Comparison of ENCODE assay signal across 10 cellular contexts in genomic region chr11:96228911-96229310, GRCh38.
DNase-seq lines count a peak whose midpoint lies in the region; ATAC-seq and TF ChIP-seq lines count a peak whose summit lies in the region.
"Had no signal": no experiment of that assay in that cellular context is flagged by ENCODE, and none has a peak within 500 bp of the region (broad histone marks: within the 10 kb centered on the region; RNA-seq: fewer than 3 reads in every experiment).

No MANE protein-coding gene starts in this region.

- no peak overlapping the region for H3K4me3 Mint-ChIP-seq in activated T-cell treated with anti-CD3 and anti-CD28 coated beads, Interleukin-2, amount 50 U/mL, for 24 hours

- intact Hi-C loops in ascending aorta (cut with DNase I) (loop anchor here (5.0 kb wide), 1 partner anchor 172 kb away; no protein-coding TSS in a partner anchor), left lung (cut with DNase I) (no loop called here), testis (cut with DNase I; ENCODE audit: low total_unique reads) (no loop called here)

- peak overlapping the region; percentile 93 to 96 for H3K27ac ChIP-seq in ascending aorta
- H3K27ac ChIP-seq in left lung = peak overlapping the region; percentile 80 to 83
- peak overlapping the region; percentile 10 to 60 for H3K27ac ChIP-seq in testis

- H3K27me3 ChIP-seq in ascending aorta (no peaks in the 10 kb centered on the region), left lung (no peaks in the 10 kb centered on the region), testis (no peaks in the 10 kb centered on the region)
- H3K27me3 ChIP-seq: dorsolateral prefrontal cortex had no signal

- no peak for ATAC-seq in left lung

- DNase-seq in activated T-cell treated with anti-CD3 and anti-CD28 coated beads, Interleukin-2, amount 50 U/mL, for 24 hours = no peak
- no peak for DNase-seq in activated T-cell treated with anti-CD3 and anti-CD28 coated beads, Interleukin-2, amount 50 U/mL, for 48 hours
- DNase-seq in ascending aorta (ENCODE audit: low spot score in 2 of 2) (no peak), left lung (no peak), testis (no peak), GM13977 (ENCODE audit: low spot score) (no peak), G401 (ENCODE audit: low spot score) (no peak), NOMO-1 (lab: John Stamatoyannopoulos, UW; ENCODE audit: unreplicated experiment in 2 of 2) (no peak)
- DNase-seq: dorsolateral prefrontal cortex, NCI-H1105 treated with DMSO at 0.1 percent for 48 hours had no signal

- peak overlapping the region; percentile 90 for H3K27ac Mint-ChIP-seq in activated T-cell treated with anti-CD3 and anti-CD28 coated beads, Interleukin-2, amount 50 U/mL, for 24 hours

- in situ Hi-C loops in GM13977 (cut with MboI; ENCODE audit: low pct_unique_long_range_greater_than_20kb, low sequenced_read_pairs, unreplicated experiment) = no loop called here
- in situ Hi-C loops in G401 (cut with HindIII; ENCODE audit: low sequenced_read_pairs) = no loop called here

- H3K4me1 ChIP-seq in ascending aorta = peaks cover 12 to 38% of the 10 kb centered on the region in 2 donors
- peaks cover 14 to 78% of the 10 kb centered on the region in 2 donors for H3K4me1 ChIP-seq in left lung
- H3K4me1 ChIP-seq in testis = peaks cover 10% of the 10 kb centered on the region

- no peaks in the 10 kb centered on the region for H3K27me3 Mint-ChIP-seq in activated T-cell treated with anti-CD3 and anti-CD28 coated beads, Interleukin-2, amount 50 U/mL, for 24 hours

- H3K9me3 Mint-ChIP-seq in activated T-cell treated with anti-CD3 and anti-CD28 coated beads, Interleukin-2, amount 50 U/mL, for 24 hours = no peaks in the 10 kb centered on the region

- H3K4me3 ChIP-seq in ascending aorta = no peak overlapping the region
- H3K4me3 ChIP-seq in left lung = no peak overlapping the region
- no peak overlapping the region for H3K4me3 ChIP-seq in testis
- H3K4me3 ChIP-seq: dorsolateral prefrontal cortex had no signal

- peaks cover 91% of the 10 kb centered on the region for H3K4me1 Mint-ChIP-seq in activated T-cell treated with anti-CD3 and anti-CD28 coated beads, Interleukin-2, amount 50 U/mL, for 24 hours (ENCODE audit: low read depth)

- TF ChIP-seq POLR2A in testis (IDR thresholded peaks at IDR 0.05) = no peak

- no peaks in the 10 kb centered on the region for H3K9me3 ChIP-seq in ascending aorta
- H3K9me3 ChIP-seq in left lung = no peaks in the 10 kb centered on the region
- no peaks in the 10 kb centered on the region for H3K9me3 ChIP-seq in testis

- no peaks in the 10 kb centered on the region for H3K36me3 ChIP-seq in ascending aorta
- H3K36me3 ChIP-seq in left lung = no peaks in the 10 kb centered on the region
- H3K36me3 ChIP-seq in testis (ENCODE audit: low read depth, missing control alignments) = no peaks in the 10 kb centered on the region

- H3K36me3 Mint-ChIP-seq in activated T-cell treated with anti-CD3 and anti-CD28 coated beads, Interleukin-2, amount 50 U/mL, for 24 hours (ENCODE audit: low read depth) = peaks cover 76% of the 10 kb centered on the region

- TF ChIP-seq CTCF in ascending aorta (IDR thresholded peaks at IDR 0.05) (no peak), left lung (IDR thresholded peaks at IDR 0.05) (no peak), testis (IDR thresholded peaks at IDR 0.05) (no peak), GM13977 (IDR thresholded peaks at IDR 0.05; ENCODE audit: extremely low read depth, insufficient read depth, missing control alignments) (no peak)

Comparison
In these comparisons a context has a peak if more than half of its experiments do, and no peak if none do; other contexts are left out.
1. H3K27ac ChIP-seq: peak in every context shown above with its lines; median percentile 94 in ascending aorta; 82 in left lung; 35 in testis.